8 cellular contexts compared by ENCODE assay signal in genomic region chr19:19618384-19619051, GRCh38.
DNase-seq lines count a peak whose midpoint lies in the region; ATAC-seq, FAIRE-seq and TF ChIP-seq lines count a peak whose summit lies in the region.

Gene PBX4, minus strand, starts transcription at chr19:19618687. Its CDS starts 58 bp downstream, at chr19:19618629.

- no peak within 1 kb of the TSS for H3K27ac ChIP-seq in HUES48 (ENCODE audit: low read depth, low read length)
- no peak within 1 kb of the TSS for H3K27ac ChIP-seq in OCI-LY1 (ENCODE audit: low read depth, low read length, poor library complexity, severe bottlenecking)
- peak within 1 kb of the TSS in 1 of 2 donors; percentile 9 for H3K27ac ChIP-seq in mucosa of rectum (ENCODE audit: low read depth in 2 of 2, low read length in 2 of 2)

- H3K27me3 ChIP-seq in HUES48 (ENCODE audit: control insufficient read depth, insufficient read depth, low read length) (peaks cover 10% of the 10 kb centered on the region), OCI-LY1 (ENCODE audit: insufficient read depth, low read length) (no peaks in the 10 kb centered on the region), mucosa of rectum (ENCODE audit: control insufficient read depth in 2 of 2, insufficient read depth in 2 of 2, low read length in 2 of 2) (no peaks in the 10 kb centered on the region)

- FAIRE-seq in D721Med (lab: Jason Lieb, UNC) = no peak

- ATAC-seq in GM21423 (IDR thresholded peaks at IDR 0.05; ENCODE audit: unreplicated experiment) = peak; percentile 89

- no peaks in the 10 kb centered on the region for H3K4me1 ChIP-seq in HUES48 (ENCODE audit: control insufficient read depth, insufficient read depth, low read length)
- H3K4me1 ChIP-seq in OCI-LY1 (ENCODE audit: insufficient read depth, low read length, severe bottlenecking) = peaks cover 28% of the 10 kb centered on the region
- H3K4me1 ChIP-seq in mucosa of rectum (ENCODE audit: control insufficient read depth in 2 of 2, insufficient read depth in 2 of 2, low read length in 2 of 2) = peaks cover 10 to 16% of the 10 kb centered on the region in 2 donors

- H3K4me3 ChIP-seq in HUES48 (ENCODE audit: low read depth, low read length) = peak within 1 kb of the TSS; percentile 63
- peak within 1 kb of the TSS; percentile 75 for H3K4me3 ChIP-seq in OCI-LY1 (ENCODE audit: low read depth, low read length, poor library complexity, severe bottlenecking)
- H3K4me3 ChIP-seq in epithelial cell of esophagus (ENCODE audit: low read length) = peak within 1 kb of the TSS; percentile 32
- H3K4me3 ChIP-seq in mucosa of rectum (ENCODE audit: low read length in 2 of 2) = peak within 1 kb of the TSS; percentile 67 to 70

- H4K20me1 ChIP-seq in OCI-LY1 (ENCODE audit: insufficient read depth, low read length) = no peaks in the 10 kb centered on the region

- H3K9ac ChIP-seq in HUES48 (ENCODE audit: low read depth, low read length) (no peak within 1 kb of the TSS), OCI-LY1 (ENCODE audit: low read length) (peak within 1 kb of the TSS; percentile 75), mucosa of rectum (ENCODE audit: low read depth in 1 of 2, low read length in 2 of 2) (peak within 1 kb of the TSS; percentile 32 to 79)

- no peaks in the 10 kb centered on the region for H3K9me2 ChIP-seq in OCI-LY1 (ENCODE audit: low read depth, low read length)

- H2AFZ ChIP-seq in OCI-LY1 (ENCODE audit: low read length) = no peak within 1 kb of the TSS

- H3K9me3 ChIP-seq in HUES48 (ENCODE audit: control insufficient read depth, insufficient read depth, low read length) = no peaks in the 10 kb centered on the region
- no peaks in the 10 kb centered on the region for H3K9me3 ChIP-seq in OCI-LY1 (ENCODE audit: low read length)
- no peaks in the 10 kb centered on the region for H3K9me3 ChIP-seq in mucosa of rectum (ENCODE audit: control insufficient read depth in 2 of 2, low read length in 2 of 2)

- no peaks in the 10 kb centered on the region for H3K79me2 ChIP-seq in OCI-LY1 (ENCODE audit: insufficient read depth, low read length)

- peak; percentile 87 for DNase-seq in D721Med (ENCODE audit: insufficient read length, low spot score)
- peak; percentile 100 for DNase-seq in activated CD8-positive, alpha-beta memory T cell treated with anti-CD3 and anti-CD28 coated beads, Interleukin-2, amount 50 U/mL, for 4 hours
- peak; percentile 93 for DNase-seq in epithelial cell of esophagus (ENCODE audit: low read depth)
- DNase-seq in stimulated activated CD8-positive, alpha-beta memory T cell treated with anti-CD3 and anti-CD28 coated beads, Interleukin-4, amount 100 ng/mL, for 48 hours = peak; percentile 99

- H3F3A ChIP-seq in OCI-LY1 (ENCODE audit: insufficient read depth, low read length) = no peaks in the 10 kb centered on the region

- peak within 1 kb of the TSS; percentile 77 for H3K4me2 ChIP-seq in OCI-LY1 (ENCODE audit: low read length)

- H3K36me3 ChIP-seq in HUES48 (ENCODE audit: control insufficient read depth, insufficient read depth, low read length) (peaks cover 12% of the 10 kb centered on the region), OCI-LY1 (ENCODE audit: insufficient read depth, low read length) (0 out of 2 replicates have a peak, but pooled peaks cover under 1% of the 10 kb centered on the region), mucosa of rectum (ENCODE audit: control insufficient read depth in 2 of 2, insufficient read depth in 2 of 2, low read length in 2 of 2) (no peaks in the 10 kb centered on the region)

- TF ChIP-seq CTCF in D721Med (IDR thresholded peaks at IDR 0.05; ENCODE audit: insufficient read depth, missing control alignments) (no peak), OCI-LY1 (IDR thresholded peaks at IDR 0.05; ENCODE audit: low read length) (no peak), epithelial cell of esophagus (IDR thresholded peaks at IDR 0.05; ENCODE audit: insufficient read depth, low read depth, low read length, missing control alignments) (no peak)
